ENCODE assay signal across 8 cellular contexts in genomic region chr10:98467506-98468318, GRCh38. TPM values are rescaled to one million over a fixed set of nuclear protein-coding genes. Genes with fewer than 3 reads are reported as not detected.
DNase-seq lines count a peak whose midpoint lies in the region; ATAC-seq and TF ChIP-seq lines count a peak whose summit lies in the region.

No MANE protein-coding gene starts in this region.

- TF ChIP-seq POLR2A in stomach (IDR thresholded peaks at IDR 0.05) = no peak

- H3K27ac Mint-ChIP-seq in activated T-helper 1 cell treated with anti-CD3 and anti-CD28 coated beads, Interleukin-12 subunit alpha, Interleukin-12 subunit beta, Interleukin-2, Interleukin-4 antibody, amounts not matched to agents 30 ng/mL and 10 ng/mL and 1 ng/mL, durations not matched to agents 14 hours and 24 hours and 36 hours = no peak overlapping the region
- peak overlapping the region; percentile 68 to 87 for H3K27ac Mint-ChIP-seq in natural killer cell

- H3K9ac ChIP-seq in HUES64 (ENCODE audit: low read depth, low read length) = no peak overlapping the region; the same call in 1 of the 2 replicates

- H3K36me3 ChIP-seq in HUES64 (ENCODE audit: insufficient read depth, low read length) (no peaks in the 10 kb centered on the region), Panc1 (ENCODE audit: control insufficient read depth, insufficient read depth, low read length) (no peaks in the 10 kb centered on the region; the same call in 1 of the 2 replicates), stomach (no peaks in the 10 kb centered on the region)

- H3K36me3 Mint-ChIP-seq in activated T-helper 1 cell treated with anti-CD3 and anti-CD28 coated beads, Interleukin-12 subunit alpha, Interleukin-12 subunit beta, Interleukin-2, Interleukin-4 antibody, amounts not matched to agents 30 ng/mL and 10 ng/mL and 1 ng/mL, durations not matched to agents 14 hours and 24 hours and 36 hours (ENCODE audit: low read depth) = no peaks in the 10 kb centered on the region
- H3K36me3 Mint-ChIP-seq in natural killer cell = no peaks in the 10 kb centered on the region

- TF ChIP-seq CTCF in Panc1 (IDR thresholded peaks at IDR 0.05) = peak; percentile 92
- TF ChIP-seq CTCF in fibroblast of pulmonary artery (IDR thresholded peaks at IDR 0.05; ENCODE audit: low read length, missing control alignments) = peak; percentile 84
- peak; percentile 87 for TF ChIP-seq CTCF in natural killer cell (IDR thresholded peaks at IDR 0.05)
- peak in 5 of 7 experiments; percentile 52 to 85 (median 79) for TF ChIP-seq CTCF in stomach (IDR thresholded peaks at IDR 0.05)

- peak overlapping the region; percentile 85 for H3K4me3 Mint-ChIP-seq in activated T-helper 1 cell treated with anti-CD3 and anti-CD28 coated beads, Interleukin-12 subunit alpha, Interleukin-12 subunit beta, Interleukin-2, Interleukin-4 antibody, amounts not matched to agents 30 ng/mL and 10 ng/mL and 1 ng/mL, durations not matched to agents 14 hours and 24 hours and 36 hours
- H3K4me3 Mint-ChIP-seq in natural killer cell = peak overlapping the region; percentile 97

- H3K27ac ChIP-seq in HUES64 (ENCODE audit: low read depth, low read length) (no peak overlapping the region), Panc1 (ENCODE audit: low read length) (no peak overlapping the region), stomach (peak overlapping the region in 2 of 5 donors; percentile 35 to 56)

- peak overlapping the region; percentile 54 for H3K4me3 ChIP-seq in HUES64 (ENCODE audit: low read length)
- peak overlapping the region; percentile 40 to 66 for H3K4me3 ChIP-seq in Panc1 (ENCODE audit: low read depth in 2 of 2, low read length in 2 of 2)
- H3K4me3 ChIP-seq in fibroblast of pulmonary artery (replicated peaks; ENCODE audit: low read depth, low read length) = peak overlapping the region; percentile 57
- peak overlapping the region; percentile 51 to 68 (median 60) for H3K4me3 ChIP-seq in stomach

- H3K4me1 ChIP-seq in HUES64 (ENCODE audit: insufficient read depth, low read length) (peaks cover 12% of the 10 kb centered on the region; the same call in 1 of the 2 replicates), Panc1 (ENCODE audit: control insufficient read depth, insufficient read depth, low read length) (peaks cover 4% of the 10 kb centered on the region; the same call in 1 of the 2 replicates), stomach (peaks cover 5 to 16% (median 7%) of the 10 kb centered on the region in 4 donors)

- in situ Hi-C loops in Panc1 (cut with HindIII; ENCODE audit: low pct_unique_long_range_greater_than_20kb, low sequenced_read_pairs) = no loop called here

- peak; percentile 8 for DNase-seq in DMS79 (lab: John Stamatoyannopoulos, UW)
- DNase-seq in Panc1 (ENCODE audit: low read depth, low spot score) = peak; percentile 67
- DNase-seq in activated T-helper 1 cell treated with anti-CD3 and anti-CD28 coated beads, Interleukin-12 subunit alpha, Interleukin-12 subunit beta, Interleukin-2, Interleukin-4 antibody, amounts not matched to agents 30 ng/mL and 10 ng/mL and 1 ng/mL, durations not matched to agents 14 hours and 24 hours and 36 hours (ENCODE audit: low spot score) = peak; percentile 44
- DNase-seq in fibroblast of pulmonary artery (ENCODE audit: low read depth) = peak; percentile 90
- DNase-seq in natural killer cell = peak; percentile 48
- peak; percentile 76 for DNase-seq in stomach

- peaks cover 28% of the 10 kb centered on the region for H3K27me3 ChIP-seq in HUES64 (ENCODE audit: insufficient read depth, low read length)
- H3K27me3 ChIP-seq in Panc1 (ENCODE audit: control insufficient read depth, insufficient read depth, low read length) = peaks cover 25% of the 10 kb centered on the region
- peaks cover 0 to 4% (median 0%) of the 10 kb centered on the region in 3 donors for H3K27me3 ChIP-seq in stomach

- H3K9me3 ChIP-seq in HUES64 (ENCODE audit: insufficient read depth, low read depth, low read length) = no peaks in the 10 kb centered on the region
- no peaks in the 10 kb centered on the region for H3K9me3 ChIP-seq in Panc1 (ENCODE audit: control insufficient read depth, insufficient read depth, low read depth, low read length)
- H3K9me3 ChIP-seq in stomach = no peaks in the 10 kb centered on the region

- ATAC-seq in GM21528 (IDR thresholded peaks at IDR 0.05; ENCODE audit: low FRiP score, unreplicated experiment) = peak; percentile 91
- peak; percentile 99 for ATAC-seq in Panc1
- ATAC-seq in natural killer cell = peak; percentile 93 to 97 (median 97)

- BruUV-seq in Panc1 (replicated peaks; lab: Mats Ljungman, UMichigan) = no TSS peak

- POLR2A ChIA-PET in Panc1 (lab: Charles Lee) = no interaction called here

- H3K4me1 Mint-ChIP-seq in activated T-helper 1 cell treated with anti-CD3 and anti-CD28 coated beads, Interleukin-12 subunit alpha, Interleukin-12 subunit beta, Interleukin-2, Interleukin-4 antibody, amounts not matched to agents 30 ng/mL and 10 ng/mL and 1 ng/mL, durations not matched to agents 14 hours and 24 hours and 36 hours (ENCODE audit: low read depth) = peaks cover 14% of the 10 kb centered on the region
- peaks cover 8 to 15% of the 10 kb centered on the region in 2 donors for H3K4me1 Mint-ChIP-seq in natural killer cell

- H3K27me3 Mint-ChIP-seq in activated T-helper 1 cell treated with anti-CD3 and anti-CD28 coated beads, Interleukin-12 subunit alpha, Interleukin-12 subunit beta, Interleukin-2, Interleukin-4 antibody, amounts not matched to agents 30 ng/mL and 10 ng/mL and 1 ng/mL, durations not matched to agents 14 hours and 24 hours and 36 hours (ENCODE audit: insufficient read depth) = peaks cover 32% of the 10 kb centered on the region
- H3K27me3 Mint-ChIP-seq in natural killer cell (ENCODE audit: low read depth in 2 of 2) = peaks cover 13 to 14% of the 10 kb centered on the region in 2 donors

- TF ChIP-seq EP300 in stomach (IDR thresholded peaks at IDR 0.05) = no peak

- no peaks in the 10 kb centered on the region for H3K9me3 Mint-ChIP-seq in activated T-helper 1 cell treated with anti-CD3 and anti-CD28 coated beads, Interleukin-12 subunit alpha, Interleukin-12 subunit beta, Interleukin-2, Interleukin-4 antibody, amounts not matched to agents 30 ng/mL and 10 ng/mL and 1 ng/mL, durations not matched to agents 14 hours and 24 hours and 36 hours
- H3K9me3 Mint-ChIP-seq in natural killer cell = no peaks in the 10 kb centered on the region

- WGBS in HUES64 = 6% methylated on average over 44 of the region's 44 CpGs
- 2 to 5% (median 3%) methylated on average over 34 to 44 of the region's 44 CpGs for WGBS in stomach, 5 donors

- intact Hi-C loops in Panc1 (cut with micrococcal nuclease; ENCODE audit: unreplicated experiment) (loop anchor here (1.0 to 2.0 kb wide), 4 partner anchors 197 to 809 kb away; no protein-coding TSS in a partner anchor), natural killer cell (cut with micrococcal nuclease) (loop anchor here (1.0 to 5.0 kb wide), 2 partner anchors 197 to 1145 kb away; no protein-coding TSS in a partner anchor), stomach (cut with DNase I; ENCODE audit: low total_unique reads) (loop anchor here (5.0 to 10.0 kb wide), 2 partner anchors 707 to 780 kb away; no protein-coding TSS in a partner anchor)
- intact Hi-C loops in activated T-helper 1 cell treated with anti-CD3 and anti-CD28 coated beads, Interleukin-12 subunit alpha, Interleukin-12 subunit beta, Interleukin-2, Interleukin-4 antibody, amounts not matched to agents 30 ng/mL and 10 ng/mL and 1 ng/mL, durations not matched to agents 14 hours and 24 hours and 36 hours (cut with micrococcal nuclease) = loop anchor here (1.0 kb wide), 3 partner anchors 197 to 779 kb away; no protein-coding TSS in a partner anchor

- CTCF ChIA-PET in Panc1 (lab: Charles Lee) = interaction anchor here (0.5 to 1.2 kb wide), 13 partner anchors 13 to 1083 kb away, joined by 3 to 12 read pairs (median 4); no protein-coding TSS in a partner anchor

RNA-seq across cellular contexts. Expression of gene HPS1, which starts 21.0 kb away (rescaled TPM):
- 27.4 TPM for polyA plus RNA-seq in HUES64 (2013, experiment 1 of 2)
- polyA plus RNA-seq in HUES64 (2013, experiment 2 of 2) = 29.8 TPM
- total RNA-seq in Panc1 (2021; ENCODE audit: unreplicated experiment) (146 TPM), natural killer cell (100 to 1,000 TPM in 2 of 3 donors, 10 to 100 TPM in 1; 92.4 to 103 (median 102) TPM), stomach (100 to 1,000 TPM in 2 of 5 donors, 10 to 100 TPM in 3; 15.1 to 140 (median 89.1) TPM)
- polyA plus RNA-seq in Panc1 (2012; ENCODE audit: insufficient read length) = 126 TPM
- 56.1 and 63.1 TPM in 2 replicates for total RNA-seq in activated T-helper 1 cell treated with anti-CD3 and anti-CD28 coated beads, Interleukin-12 subunit alpha, Interleukin-12 subunit beta, Interleukin-2, Interleukin-4 antibody, amounts not matched to agents 30 ng/mL and 10 ng/mL and 1 ng/mL, durations not matched to agents 14 hours and 24 hours and 36 hours
- polyA plus RNA-seq in stomach = 10 to 100 TPM; 30.7 to 49.8 (median 37.3) TPM

RNA-seq across cellular contexts. Expression of gene PYROXD2, which starts 52.7 kb away (rescaled TPM):
- 3.3 TPM for polyA plus RNA-seq in HUES64 (2013, experiment 1 of 2)
- polyA plus RNA-seq in HUES64 (2013, experiment 2 of 2) = 6.4 TPM
- 2.3 TPM for total RNA-seq in Panc1 (2021; ENCODE audit: unreplicated experiment)
- polyA plus RNA-seq in Panc1 (2012; ENCODE audit: insufficient read length) = 3.5 TPM
- total RNA-seq in activated T-helper 1 cell treated with anti-CD3 and anti-CD28 coated beads, Interleukin-12 subunit alpha, Interleukin-12 subunit beta, Interleukin-2, Interleukin-4 antibody, amounts not matched to agents 30 ng/mL and 10 ng/mL and 1 ng/mL, durations not matched to agents 14 hours and 24 hours and 36 hours = 2.8 and 2.9 TPM in 2 replicates
- 10 to 100 TPM; 20.8 to 28.2 (median 28.0) TPM for total RNA-seq in natural killer cell
- 10 to 100 TPM in 3 of 5 donors, 1 to 10 TPM in 2; 3.5 to 33.5 (median 13.2) TPM for total RNA-seq in stomach
- 1 to 10 TPM; 2.4 to 9.7 (median 3.5) TPM for polyA plus RNA-seq in stomach

Comparison
In these comparisons a context has a peak if more than half of its experiments do, and no peak if none do; other contexts are left out.
1. DNase-seq: peak in every context shown above with its lines; median percentile 90 in fibroblast of pulmonary artery; 76 in stomach; 67 in Panc1; 48 in natural killer cell; 44 in activated T-helper 1 cell treated with anti-CD3 and anti-CD28 coated beads, Interleukin-12 subunit alpha, Interleukin-12 subunit beta, Interleukin-2, Interleukin-4 antibody, amounts not matched to agents 30 ng/mL and 10 ng/mL and 1 ng/mL, durations not matched to agents 14 hours and 24 hours and 36 hours; 8 in DMS79.